ENCODE assay signal across 13 cellular contexts in genomic region chr11:12818333-12819015, GRCh38.
DNase-seq lines count a peak whose midpoint lies in the region; ATAC-seq and TF ChIP-seq lines count a peak whose summit lies in the region.
"Had no signal": no experiment of that assay in that cellular context is flagged by ENCODE, and none has a peak within 500 bp of the region (broad histone marks: within the 10 kb centered on the region; RNA-seq: fewer than 3 reads in every experiment).

No MANE protein-coding gene starts in this region.

- peaks cover 0 to 7% (median 2%) of the 10 kb centered on the region in 3 donors for H3K4me1 Mint-ChIP-seq in CD8-positive, alpha-beta memory T cell
- peaks cover 14% of the 10 kb centered on the region for H3K4me1 Mint-ChIP-seq in activated CD8-positive, alpha-beta T cell treated with anti-CD3 and anti-CD28 coated beads, Interleukin-2, amount 10 ng/mL, durations not matched to agents 7 days and 5 days (ENCODE audit: low read depth)
- H3K4me1 Mint-ChIP-seq: IgD-negative memory B cell had no signal

- H3K27me3 ChIP-seq in tibial artery, result no peaks in the 10 kb centered on the region
- no peaks in the 10 kb centered on the region for H3K27me3 ChIP-seq in CD8-positive, alpha-beta memory T cell (ENCODE audit: insufficient read depth, low read length, poor library complexity, severe bottlenecking)

- POLR2A ChIA-PET in RWPE1 (lab: Yijun Ruan, JAX; ENCODE audit: low non-redundant PET), result no interaction called here
- POLR2A ChIA-PET in CD8-positive, alpha-beta memory T cell (lab: Charles Lee), result no interaction called here
- POLR2A ChIA-PET in activated CD8-positive, alpha-beta T cell treated with anti-CD3 and anti-CD28 coated beads, Interleukin-2, amount 10 ng/mL, durations not matched to agents 7 days and 5 days (lab: Charles Lee), result no interaction called here

- TF ChIP-seq CTCF in RWPE1 (conservative IDR thresholded peaks at IDR 0.05; ENCODE audit: low read depth) (no peak), tibial artery (IDR thresholded peaks at IDR 0.05) (no peak)

- H3K4me1 ChIP-seq in tibial artery, result peaks cover 4 to 44% (median 24%) of the 10 kb centered on the region in 4 donors
- H3K4me1 ChIP-seq in CD8-positive, alpha-beta memory T cell (ENCODE audit: insufficient read depth, low read length), result no peaks in the 10 kb centered on the region

- H3K36me3 Mint-ChIP-seq in CD8-positive, alpha-beta memory T cell, result no peaks in the 10 kb centered on the region
- no peaks in the 10 kb centered on the region for H3K36me3 Mint-ChIP-seq in activated CD8-positive, alpha-beta T cell treated with anti-CD3 and anti-CD28 coated beads, Interleukin-2, amount 10 ng/mL, durations not matched to agents 7 days and 5 days (ENCODE audit: low read depth)
- H3K36me3 Mint-ChIP-seq: IgD-negative memory B cell had no signal

- no peaks in the 10 kb centered on the region for H3K9me3 Mint-ChIP-seq in CD8-positive, alpha-beta memory T cell
- no peaks in the 10 kb centered on the region for H3K9me3 Mint-ChIP-seq in activated CD8-positive, alpha-beta T cell treated with anti-CD3 and anti-CD28 coated beads, Interleukin-2, amount 10 ng/mL, durations not matched to agents 7 days and 5 days (ENCODE audit: insufficient read depth)
- H3K9me3 Mint-ChIP-seq: activated T-cell treated with anti-CD3 and anti-CD28 coated beads, Interleukin-2, amount 50 U/mL, for 4 hours; IgD-negative memory B cell had no signal

- H3K27ac Mint-ChIP-seq in CD8-positive, alpha-beta memory T cell, result no peak overlapping the region
- H3K27ac Mint-ChIP-seq in activated CD8-positive, alpha-beta T cell treated with anti-CD3 and anti-CD28 coated beads, Interleukin-2, amount 10 ng/mL, durations not matched to agents 7 days and 5 days, result no peak overlapping the region
- H3K27ac Mint-ChIP-seq: IgD-negative memory B cell had no signal

- peaks cover 19 to 58% of the 10 kb centered on the region in 2 donors for H3K27me3 Mint-ChIP-seq in CD8-positive, alpha-beta memory T cell
- H3K27me3 Mint-ChIP-seq in activated CD8-positive, alpha-beta T cell treated with anti-CD3 and anti-CD28 coated beads, Interleukin-2, amount 10 ng/mL, durations not matched to agents 7 days and 5 days (ENCODE audit: low read depth), result peaks cover 21% of the 10 kb centered on the region

- no peak for ATAC-seq in activated CD8-positive, alpha-beta T cell treated with anti-CD3 and anti-CD28 coated beads, Interleukin-2, amount 10 ng/mL, durations not matched to agents 7 days and 5 days
- ATAC-seq: activated T-cell treated with anti-CD3 and anti-CD28 coated beads, Interleukin-2, amount 50 U/mL, for 4 hours had no signal

- CTCF ChIA-PET in RWPE1 (lab: Yijun Ruan, JAX), result interaction anchor here (0.7 kb wide), 2 partner anchors 37 to 138 kb away, joined by 3 read pairs; no protein-coding TSS in a partner anchor
- CTCF ChIA-PET in CD8-positive, alpha-beta memory T cell (lab: Charles Lee), result no interaction called here
- CTCF ChIA-PET in activated CD8-positive, alpha-beta T cell treated with anti-CD3 and anti-CD28 coated beads, Interleukin-2, amount 10 ng/mL, durations not matched to agents 7 days and 5 days (lab: Charles Lee), result no interaction called here

- intact Hi-C loops in tibial artery (cut with DNase I; ENCODE audit: low total_unique reads), result loop anchor here (10.0 kb wide), 2 partner anchors 66 to 134 kb away; no protein-coding TSS in a partner anchor

- H3K27ac ChIP-seq in RWPE1 (peak overlapping the region; percentile 76), tibial artery (no peak overlapping the region)
- no peak overlapping the region for H3K27ac ChIP-seq in CD8-positive, alpha-beta memory T cell (ENCODE audit: low read depth, low read length)
- H3K27ac ChIP-seq: 22Rv1 had no signal

- DNase-seq in SIG-M5 treated with dmso at 0.1 percent for 504 hours (lab: John Stamatoyannopoulos, UW; ENCODE audit: unreplicated experiment) (peak; percentile 60), SIG-M5 (lab: John Stamatoyannopoulos, UW) (no peak), RWPE1 (ENCODE audit: low spot score) (peak; percentile 76), fibroblast of peridontal ligament (ENCODE audit: extremely low read depth) (peak; percentile 94), stromal cell of bone marrow (ENCODE audit: low read depth) (peak; percentile 77), tibial artery (no peak)
- no peak for DNase-seq in CD8-positive, alpha-beta memory T cell
- no peak for DNase-seq in activated CD8-positive, alpha-beta T cell treated with anti-CD3 and anti-CD28 coated beads, Interleukin-2, amount 10 ng/mL, durations not matched to agents 7 days and 5 days
- DNase-seq: activated T-cell treated with anti-CD3 and anti-CD28 coated beads, Interleukin-2, amount 50 U/mL, for 4 hours; NCI-H2081 treated with DMSO at 0.1 percent for 48 hours; stimulated activated naive CD4-positive, alpha-beta T cell had no signal

- no peaks in the 10 kb centered on the region for H3K36me3 ChIP-seq in tibial artery
- no peaks in the 10 kb centered on the region for H3K36me3 ChIP-seq in CD8-positive, alpha-beta memory T cell (ENCODE audit: insufficient read depth, low read length)

- H3K9me3 ChIP-seq in tibial artery, result no peaks in the 10 kb centered on the region
- H3K9me3 ChIP-seq in CD8-positive, alpha-beta memory T cell (ENCODE audit: low read length), result no peaks in the 10 kb centered on the region

- H3K4me3 ChIP-seq in tibial artery, result no peak overlapping the region
- no peak overlapping the region for H3K4me3 ChIP-seq in CD8-positive, alpha-beta memory T cell (ENCODE audit: low read length)

- H3K4me3 Mint-ChIP-seq in CD8-positive, alpha-beta memory T cell, result no peak overlapping the region
- no peak overlapping the region for H3K4me3 Mint-ChIP-seq in activated CD8-positive, alpha-beta T cell treated with anti-CD3 and anti-CD28 coated beads, Interleukin-2, amount 10 ng/mL, durations not matched to agents 7 days and 5 days
- H3K4me3 Mint-ChIP-seq: activated T-cell treated with anti-CD3 and anti-CD28 coated beads, Interleukin-2, amount 50 U/mL, for 4 hours; IgD-negative memory B cell had no signal

Comparison
In these comparisons a context has a peak if more than half of its experiments do, and no peak if none do; other contexts are left out.
1. DNase-seq: peak in SIG-M5 treated with dmso at 0.1 percent for 504 hours (single experiment), RWPE1 (single experiment), fibroblast of peridontal ligament (single experiment) and stromal cell of bone marrow (single experiment); none in SIG-M5 (single experiment), tibial artery (0 of 2), CD8-positive, alpha-beta memory T cell (0 of 5) and activated CD8-positive, alpha-beta T cell treated with anti-CD3 and anti-CD28 coated beads, Interleukin-2, amount 10 ng/mL, durations not matched to agents 7 days and 5 days (single experiment).